In the genomic region with DNA sequence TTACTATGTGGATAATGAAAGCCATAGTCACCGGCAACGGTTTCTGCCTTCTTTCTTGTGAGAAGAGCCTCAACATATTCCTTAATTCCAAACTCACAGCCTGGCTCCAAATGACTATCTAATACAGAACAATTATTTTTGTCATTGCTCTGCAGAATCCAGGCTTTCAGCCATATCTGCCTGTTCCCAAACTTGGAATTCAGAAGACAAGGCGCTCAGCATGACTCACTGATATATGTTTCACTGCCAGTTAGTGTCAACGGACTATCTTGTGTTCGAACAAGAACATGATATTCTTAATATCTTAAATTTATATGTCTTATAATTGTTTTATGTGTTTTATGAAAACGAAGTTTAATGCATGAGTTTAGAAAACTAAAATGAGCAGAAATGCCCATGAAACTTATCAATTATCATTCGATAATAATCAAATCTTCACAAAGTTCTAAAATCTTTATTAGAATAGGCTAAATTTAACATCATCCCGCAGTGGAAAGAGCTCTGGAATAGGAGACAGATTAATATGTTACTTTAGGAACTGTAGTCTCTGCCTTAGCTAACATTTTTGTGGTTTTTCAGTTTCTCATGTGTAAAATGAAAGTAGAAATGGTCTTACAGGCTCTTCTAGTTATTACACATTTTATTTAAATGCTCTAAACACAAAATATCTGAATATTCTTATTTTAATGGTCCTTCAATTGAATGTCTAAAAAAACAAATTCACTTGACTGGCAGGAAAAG, we compare ENCODE assay signal across 1 cellular context.
TF ChIP-seq lines count a peak whose summit lies in the region.

No MANE protein-coding gene starts in this region.

TF ChIP-seq in GM12878, 131 proteins besides CTCF, POLR2A, EP300 and RAD21 (continued from another document):
- TF ChIP-seq, protein P1, sequence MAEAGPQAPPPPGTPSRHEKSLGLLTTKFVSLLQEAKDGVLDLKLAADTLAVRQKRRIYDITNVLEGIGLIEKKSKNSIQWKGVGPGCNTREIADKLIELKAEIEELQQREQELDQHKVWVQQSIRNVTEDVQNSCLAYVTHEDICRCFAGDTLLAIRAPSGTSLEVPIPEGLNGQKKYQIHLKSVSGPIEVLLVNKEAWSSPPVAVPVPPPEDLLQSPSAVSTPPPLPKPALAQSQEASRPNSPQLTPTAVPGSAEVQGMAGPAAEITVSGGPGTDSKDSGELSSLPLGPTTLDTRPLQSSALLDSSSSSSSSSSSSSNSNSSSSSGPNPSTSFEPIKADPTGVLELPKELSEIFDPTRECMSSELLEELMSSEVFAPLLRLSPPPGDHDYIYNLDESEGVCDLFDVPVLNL (IDR thresholded peaks at IDR 0.05; ENCODE audit: low read depth, low read length) = no peak
- TF ChIP-seq EGR1 (IDR thresholded peaks at IDR 0.05; ENCODE audit: borderline replicate concordance in 1 of 2, low read depth in 2 of 2, low read length in 2 of 2) (no peak), NR2C1 (IDR thresholded peaks at IDR 0.05) (no peak), SIN3A (IDR thresholded peaks at IDR 0.05; ENCODE audit: low read depth, low read length) (no peak), TAF1 (IDR thresholded peaks at IDR 0.05; ENCODE audit: borderline replicate concordance, low read depth, low read length) (no peak), RBBP5 (conservative IDR thresholded peaks at IDR 0.05) (no peak), SMAD5 (IDR thresholded peaks at IDR 0.05; ENCODE audit: low read depth) (no peak), NRF1 (conservative IDR thresholded peaks at IDR 0.05; ENCODE audit: low read depth, low read length) (no peak), CREB1 (IDR thresholded peaks at IDR 0.05; ENCODE audit: low read depth) (no peak), NR2C2 (IDR thresholded peaks at IDR 0.05; ENCODE audit: borderline replicate concordance, control insufficient read depth, insufficient read length, low read depth) (no peak), BMI1 (IDR thresholded peaks at IDR 0.05; ENCODE audit: borderline replicate concordance) (no peak), RAD51 (IDR thresholded peaks at IDR 0.05) (no peak), DPF2 (IDR thresholded peaks at IDR 0.05) (no peak), ZNF207 (IDR thresholded peaks at IDR 0.05; ENCODE audit: borderline replicate concordance) (no peak), MYB (IDR thresholded peaks at IDR 0.05; ENCODE audit: borderline replicate concordance, low read depth, low read length) (no peak), RUNX3 (IDR thresholded peaks at IDR 0.05; ENCODE audit: low read length) (peak; percentile 70), NBN (IDR thresholded peaks at IDR 0.05) (no peak), NFYA (IDR thresholded peaks at IDR 0.05; ENCODE audit: borderline replicate concordance, low read depth, low read length) (no peak), ZBTB40 (IDR thresholded peaks at IDR 0.05; ENCODE audit: borderline replicate concordance) (no peak; the same call in 1 of the 2 replicates), POU2F2 (IDR thresholded peaks at IDR 0.05; ENCODE audit: borderline replicate concordance, low read depth, low read length) (no peak), IKZF2 (IDR thresholded peaks at IDR 0.05) (peak; percentile 46 to 50; a peak in 1 of 4 replicates), CHD2 (IDR thresholded peaks at IDR 0.05; ENCODE audit: borderline replicate concordance, low read depth, low read length) (no peak), LARP7 (IDR thresholded peaks at IDR 0.05) (no peak), CBX3 (IDR thresholded peaks at IDR 0.05; ENCODE audit: borderline replicate concordance, low read depth) (no peak), RELA (IDR thresholded peaks at IDR 0.05; ENCODE audit: borderline replicate concordance, partially characterized antibody) (no peak), RCOR1 (conservative IDR thresholded peaks at IDR 0.05; ENCODE audit: low read depth, low read length) (no peak), RELB (IDR thresholded peaks at IDR 0.05; ENCODE audit: low read depth) (peak; percentile 48; the same call in 1 of the 2 replicates), BCL11A (IDR thresholded peaks at IDR 0.05; ENCODE audit: low read depth, low read length) (no peak), CBFB (IDR thresholded peaks at IDR 0.05; ENCODE audit: low read depth) (no peak), BRCA1 (IDR thresholded peaks at IDR 0.05; ENCODE audit: low read depth, low read length) (no peak), HDGF (IDR thresholded peaks at IDR 0.05) (no peak), POLR2AphosphoS5 (IDR thresholded peaks at IDR 0.05; ENCODE audit: low read length) (no peak), FOXK2 (IDR thresholded peaks at IDR 0.05) (no peak), JUNB (IDR thresholded peaks at IDR 0.05) (peak; percentile 62), EED (IDR thresholded peaks at IDR 0.05; ENCODE audit: low read depth) (no peak), ZNF384 (IDR thresholded peaks at IDR 0.05; ENCODE audit: borderline replicate concordance, low read depth, low read length) (no peak), ATF7 (IDR thresholded peaks at IDR 0.05; ENCODE audit: low read depth) (peak; percentile 44; the same call in 1 of the 2 replicates), ZBTB33 (IDR thresholded peaks at IDR 0.05) (no peak)
- TF ChIP-seq, protein P2, sequence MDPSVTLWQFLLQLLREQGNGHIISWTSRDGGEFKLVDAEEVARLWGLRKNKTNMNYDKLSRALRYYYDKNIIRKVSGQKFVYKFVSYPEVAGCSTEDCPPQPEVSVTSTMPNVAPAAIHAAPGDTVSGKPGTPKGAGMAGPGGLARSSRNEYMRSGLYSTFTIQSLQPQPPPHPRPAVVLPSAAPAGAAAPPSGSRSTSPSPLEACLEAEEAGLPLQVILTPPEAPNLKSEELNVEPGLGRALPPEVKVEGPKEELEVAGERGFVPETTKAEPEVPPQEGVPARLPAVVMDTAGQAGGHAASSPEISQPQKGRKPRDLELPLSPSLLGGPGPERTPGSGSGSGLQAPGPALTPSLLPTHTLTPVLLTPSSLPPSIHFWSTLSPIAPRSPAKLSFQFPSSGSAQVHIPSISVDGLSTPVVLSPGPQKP (IDR thresholded peaks at IDR 0.05; ENCODE audit: low read depth, low read length) = no peak
- TF ChIP-seq, protein P3, sequence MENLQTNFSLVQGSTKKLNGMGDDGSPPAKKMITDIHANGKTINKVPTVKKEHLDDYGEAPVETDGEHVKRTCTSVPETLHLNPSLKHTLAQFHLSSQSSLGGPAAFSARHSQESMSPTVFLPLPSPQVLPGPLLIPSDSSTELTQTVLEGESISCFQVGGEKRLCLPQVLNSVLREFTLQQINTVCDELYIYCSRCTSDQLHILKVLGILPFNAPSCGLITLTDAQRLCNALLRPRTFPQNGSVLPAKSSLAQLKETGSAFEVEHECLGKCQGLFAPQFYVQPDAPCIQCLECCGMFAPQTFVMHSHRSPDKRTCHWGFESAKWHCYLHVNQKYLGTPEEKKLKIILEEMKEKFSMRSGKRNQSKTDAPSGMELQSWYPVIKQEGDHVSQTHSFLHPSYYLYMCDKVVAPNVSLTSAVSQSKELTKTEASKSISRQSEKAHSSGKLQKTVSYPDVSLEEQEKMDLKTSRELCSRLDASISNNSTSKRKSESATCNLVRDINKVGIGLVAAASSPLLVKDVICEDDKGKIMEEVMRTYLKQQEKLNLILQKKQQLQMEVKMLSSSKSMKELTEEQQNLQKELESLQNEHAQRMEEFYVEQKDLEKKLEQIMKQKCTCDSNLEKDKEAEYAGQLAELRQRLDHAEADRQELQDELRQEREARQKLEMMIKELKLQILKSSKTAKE (IDR thresholded peaks at IDR 0.05; ENCODE audit: low read depth, poor library complexity, severe bottlenecking) = peak; percentile 50
- TF ChIP-seq, protein P4, sequence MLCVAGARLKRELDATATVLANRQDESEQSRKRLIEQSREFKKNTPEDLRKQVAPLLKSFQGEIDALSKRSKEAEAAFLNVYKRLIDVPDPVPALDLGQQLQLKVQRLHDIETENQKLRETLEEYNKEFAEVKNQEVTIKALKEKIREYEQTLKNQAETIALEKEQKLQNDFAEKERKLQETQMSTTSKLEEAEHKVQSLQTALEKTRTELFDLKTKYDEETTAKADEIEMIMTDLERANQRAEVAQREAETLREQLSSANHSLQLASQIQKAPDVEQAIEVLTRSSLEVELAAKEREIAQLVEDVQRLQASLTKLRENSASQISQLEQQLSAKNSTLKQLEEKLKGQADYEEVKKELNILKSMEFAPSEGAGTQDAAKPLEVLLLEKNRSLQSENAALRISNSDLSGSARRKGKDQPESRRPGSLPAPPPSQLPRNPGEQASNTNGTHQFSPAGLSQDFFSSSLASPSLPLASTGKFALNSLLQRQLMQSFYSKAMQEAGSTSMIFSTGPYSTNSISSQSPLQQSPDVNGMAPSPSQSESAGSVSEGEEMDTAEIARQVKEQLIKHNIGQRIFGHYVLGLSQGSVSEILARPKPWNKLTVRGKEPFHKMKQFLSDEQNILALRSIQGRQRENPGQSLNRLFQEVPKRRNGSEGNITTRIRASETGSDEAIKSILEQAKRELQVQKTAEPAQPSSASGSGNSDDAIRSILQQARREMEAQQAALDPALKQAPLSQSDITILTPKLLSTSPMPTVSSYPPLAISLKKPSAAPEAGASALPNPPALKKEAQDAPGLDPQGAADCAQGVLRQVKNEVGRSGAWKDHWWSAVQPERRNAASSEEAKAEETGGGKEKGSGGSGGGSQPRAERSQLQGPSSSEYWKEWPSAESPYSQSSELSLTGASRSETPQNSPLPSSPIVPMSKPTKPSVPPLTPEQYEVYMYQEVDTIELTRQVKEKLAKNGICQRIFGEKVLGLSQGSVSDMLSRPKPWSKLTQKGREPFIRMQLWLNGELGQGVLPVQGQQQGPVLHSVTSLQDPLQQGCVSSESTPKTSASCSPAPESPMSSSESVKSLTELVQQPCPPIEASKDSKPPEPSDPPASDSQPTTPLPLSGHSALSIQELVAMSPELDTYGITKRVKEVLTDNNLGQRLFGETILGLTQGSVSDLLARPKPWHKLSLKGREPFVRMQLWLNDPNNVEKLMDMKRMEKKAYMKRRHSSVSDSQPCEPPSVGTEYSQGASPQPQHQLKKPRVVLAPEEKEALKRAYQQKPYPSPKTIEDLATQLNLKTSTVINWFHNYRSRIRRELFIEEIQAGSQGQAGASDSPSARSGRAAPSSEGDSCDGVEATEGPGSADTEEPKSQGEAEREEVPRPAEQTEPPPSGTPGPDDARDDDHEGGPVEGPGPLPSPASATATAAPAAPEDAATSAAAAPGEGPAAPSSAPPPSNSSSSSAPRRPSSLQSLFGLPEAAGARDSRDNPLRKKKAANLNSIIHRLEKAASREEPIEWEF (IDR thresholded peaks at IDR 0.05; ENCODE audit: insufficient replicate concordance, low read depth, low read length) = no peak
